In genomic region chr1:214126697-214127146, GRCh38 we compare ENCODE assay signal across 1 cellular context.
TF ChIP-seq lines count a peak whose summit lies in the region.

No MANE protein-coding gene starts in this region.

TF ChIP-seq in HepG2, 621 proteins besides CTCF, POLR2A, EP300 and RAD21 (continued from another document and continues in another):
- TF ChIP-seq HBP1 (CRISPR knock-in tag; IDR thresholded peaks at IDR 0.05; ENCODE audit: low read depth), result no peak
- TF ChIP-seq ZBED4 (CRISPR knock-in tag; IDR thresholded peaks at IDR 0.05; ENCODE audit: borderline replicate concordance), result peak; percentile 61; the same call in 1 of the 2 replicates
- TF ChIP-seq BCL6 (CRISPR knock-in tag; IDR thresholded peaks at IDR 0.05), result peak; percentile 99
- peak; percentile 89 for TF ChIP-seq TEF (CRISPR knock-in tag; IDR thresholded peaks at IDR 0.05)
- no peak for TF ChIP-seq TERF1 (CRISPR knock-in tag; IDR thresholded peaks at IDR 0.05)
- no peak for TF ChIP-seq FOXM1 (CRISPR knock-in tag; IDR thresholded peaks at IDR 0.05)
- TF ChIP-seq TRIM24 (CRISPR knock-in tag; IDR thresholded peaks at IDR 0.05), result 0 out of 2 replicates have a peak, but pooled peaks have one; percentile 75
- TF ChIP-seq DR1 (CRISPR knock-in tag; IDR thresholded peaks at IDR 0.05), result no peak
- TF ChIP-seq ZHX1 (CRISPR knock-in tag; IDR thresholded peaks at IDR 0.05; ENCODE audit: low read depth), result no peak; the same call in 1 of the 2 replicates
- peak; percentile 61; the same call in 1 of the 2 replicates for TF ChIP-seq HNF1B (CRISPR knock-in tag; IDR thresholded peaks at IDR 0.05)
- TF ChIP-seq KIAA2018 (CRISPR knock-in tag; IDR thresholded peaks at IDR 0.05; ENCODE audit: borderline replicate concordance), result no peak
- no peak; the same call in 1 of the 2 replicates for TF ChIP-seq TMF1 (CRISPR knock-in tag; IDR thresholded peaks at IDR 0.05; ENCODE audit: low read depth)
- peak; percentile 80 for TF ChIP-seq ZNF503 (CRISPR knock-in tag; IDR thresholded peaks at IDR 0.05)
- no peak for TF ChIP-seq CSRNP2 (CRISPR knock-in tag; conservative IDR thresholded peaks at IDR 0.05; ENCODE audit: low read depth)
- no peak for TF ChIP-seq ZNF7 (CRISPR knock-in tag; IDR thresholded peaks at IDR 0.05)
- TF ChIP-seq PITX1 (CRISPR knock-in tag; IDR thresholded peaks at IDR 0.05), result peak; percentile 90
- no peak for TF ChIP-seq ZNF781 (CRISPR knock-in tag; IDR thresholded peaks at IDR 0.05; ENCODE audit: borderline replicate concordance, not compliant biosample characterization)
- peak; percentile 94 for TF ChIP-seq TBX2 (CRISPR knock-in tag; IDR thresholded peaks at IDR 0.05; ENCODE audit: borderline replicate concordance)
- TF ChIP-seq ZNF44 (CRISPR knock-in tag; IDR thresholded peaks at IDR 0.05), result 0 out of 2 replicates have a peak, but pooled peaks have one; percentile 33
- TF ChIP-seq SIX1 (CRISPR knock-in tag; IDR thresholded peaks at IDR 0.05; ENCODE audit: borderline replicate concordance), result no peak
- no peak for TF ChIP-seq ZNF501 (CRISPR knock-in tag; IDR thresholded peaks at IDR 0.05)
- TF ChIP-seq ZNF414 (CRISPR knock-in tag; IDR thresholded peaks at IDR 0.05), result no peak
- peak; percentile 58; the same call in 1 of the 2 replicates for TF ChIP-seq HOXA5 (CRISPR knock-in tag; IDR thresholded peaks at IDR 0.05)
- no peak for TF ChIP-seq BHLHE40 (IDR thresholded peaks at IDR 0.05; ENCODE audit: low read length)
- no peak for TF ChIP-seq CHD4 (IDR thresholded peaks at IDR 0.05; ENCODE audit: borderline replicate concordance, low read length)
